In the genomic region with DNA sequence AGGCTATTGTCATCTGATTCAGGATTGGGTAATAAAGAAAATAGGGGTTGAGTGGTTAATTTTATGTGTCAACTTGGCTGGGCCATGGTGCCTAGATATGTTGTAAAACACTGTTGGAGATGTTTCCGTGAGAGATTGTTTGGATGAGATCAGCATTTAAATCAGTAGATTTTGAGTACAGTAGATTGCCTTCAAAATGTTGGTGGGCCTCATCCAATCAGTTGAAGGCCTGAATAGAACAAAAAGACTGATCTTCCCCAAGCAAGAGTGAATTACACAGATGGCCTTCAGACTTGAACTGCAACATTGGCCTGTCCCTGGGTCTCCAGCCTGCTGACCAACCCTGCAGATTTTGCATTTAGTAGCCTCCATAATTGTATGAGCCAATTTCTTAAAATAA, we compare ENCODE assay signal across 33 cellular contexts.
"Had no signal": no experiment of that assay in that cellular context is flagged by ENCODE, and none has a peak within 500 bp of the region (broad histone marks: within the 10 kb centered on the region; RNA-seq: fewer than 3 reads in every experiment).

No MANE protein-coding gene starts in this region.

- H3K36me3 ChIP-seq: adrenal gland, brain microvascular endothelial cell, breast epithelium had no signal

- ATAC-seq: activated CD8-positive, alpha-beta T cell treated with anti-CD3 and anti-CD28 coated beads for 36 hours; activated naive CD4-positive, alpha-beta T cell treated with anti-CD3 and anti-CD28 coated beads, Interleukin-2, amount 50 U/mL, for 72 hours; activated T-cell treated with anti-CD3 and anti-CD28 coated beads, Interleukin-2, amount 50 U/mL, for 4 hours; activated T-cell treated with anti-CD3 and anti-CD28 coated beads, Interleukin-2, amount 50 U/mL, for 72 hours; activated T-helper 17 cell treated with anti-CD3 and anti-CD28 coated beads, Interleukin-2, amount 50 U/mL, for 72 hours; body of pancreas had no signal

- H3K4me1 ChIP-seq: adrenal gland, body of pancreas, breast epithelium had no signal

- H3K27ac ChIP-seq: adrenal gland, body of pancreas, brain microvascular endothelial cell, breast epithelium, VCaP had no signal

- DNase-seq: activated B cell treated with CpG ODN at 0.5 μM for 24 hours; activated CD4-positive, alpha-beta memory T cell treated with anti-CD3 and anti-CD28 coated beads for 36 hours; activated CD4-positive, alpha-beta T cell treated with anti-CD3 and anti-CD28 coated beads for 4 hours; activated CD4-positive, alpha-beta T cell treated with anti-CD3 and anti-CD28 coated beads, Interleukin-2, amount 50 U/mL, for 1 hour; activated CD4-positive, alpha-beta T cell treated with anti-CD3 and anti-CD28 coated beads, Interleukin-2, amount 50 U/mL, for 4 hours; activated CD4-positive, CD25-positive, alpha-beta regulatory T cell treated with anti-CD3 and anti-CD28 coated beads, Interleukin-2, amount 50 U/mL, for 72 hours; activated CD8-positive, alpha-beta memory T cell treated with anti-CD3 and anti-CD28 coated beads, Interleukin-2, amount 50 U/mL, for 4 hours; activated CD8-positive, alpha-beta T cell treated with anti-CD3 and anti-CD28 coated beads for 36 hours; activated effector memory CD4-positive, alpha-beta T cell treated with anti-CD3 and anti-CD28 coated beads, Interleukin-2, amount 50 U/mL, for 16 hours; activated gamma-delta T cell treated with Interleukin-2 at 50 U/mL for 16 hours; activated naive CD4-positive, alpha-beta T cell; activated naive CD4-positive, alpha-beta T cell treated with anti-CD3 and anti-CD28 coated beads for 36 hours; activated naive CD4-positive, alpha-beta T cell treated with anti-CD3 and anti-CD28 coated beads, Interleukin-2, amount 50 U/mL, for 16 hours; activated naive CD8-positive, alpha-beta T cell treated with anti-CD3 and anti-CD28 coated beads for 36 hours; activated T-cell treated with anti-CD3 and anti-CD28 coated beads for 4 hours; activated T-cell treated with anti-CD3 and anti-CD28 coated beads, Interleukin-2, amount 50 U/mL, for 1 hour; activated T-cell treated with anti-CD3 and anti-CD28 coated beads, Interleukin-2, amount 50 U/mL, for 4 hours; activated T-cell treated with anti-CD3 and anti-CD28 coated beads, Interleukin-2, amount 50 U/mL, for 72 hours; adrenal gland; amniotic stem cell; aorta; body of pancreas; brain microvascular endothelial cell; central memory CD4-positive, alpha-beta T cell; T-helper 1 cell; T-helper 2 cell; T-helper 9 cell had no signal

- H3K27me3 ChIP-seq: adrenal gland, body of pancreas, brain microvascular endothelial cell, breast epithelium had no signal

- H3K9me3 ChIP-seq: adrenal gland, body of pancreas, breast epithelium had no signal

- FAIRE-seq: astrocyte, TTC549 had no signal

- H3K4me3 ChIP-seq: adrenal gland, body of pancreas, breast epithelium had no signal
